ENCODE assay signal across 17 cellular contexts in the genomic region with DNA sequence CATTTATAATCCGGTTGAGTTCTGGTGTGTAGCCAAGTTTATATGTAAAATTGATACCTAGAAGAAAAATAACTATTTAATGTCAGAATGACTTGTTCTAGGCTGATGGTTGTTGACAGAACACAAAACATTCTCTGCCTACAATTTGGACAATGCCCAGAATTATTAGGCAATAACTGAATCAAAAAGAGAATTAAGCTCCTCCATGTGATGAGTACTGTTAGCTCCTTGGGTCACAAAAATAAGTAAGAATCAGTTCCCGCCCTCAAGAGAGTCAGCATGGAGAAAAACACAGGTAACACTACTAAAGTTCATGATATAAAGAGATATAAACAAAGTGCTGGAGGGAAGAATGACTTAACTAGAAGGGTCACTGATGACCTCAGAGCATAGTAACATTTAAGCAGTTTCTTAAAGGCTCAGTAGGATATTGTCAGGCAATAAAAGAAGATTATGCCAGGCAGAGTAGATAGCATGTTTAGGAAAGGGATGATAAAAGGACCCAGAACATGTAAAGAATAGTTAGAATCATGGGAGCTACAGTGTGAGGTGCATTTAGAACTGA.
"Had no signal": no experiment of that assay in that cellular context is flagged by ENCODE, and none has a peak within 500 bp of the region (broad histone marks: within the 10 kb centered on the region; RNA-seq: fewer than 3 reads in every experiment).

No MANE protein-coding gene starts in this region.

- H3K36me3 Mint-ChIP-seq: activated naive CD4-positive, alpha-beta T cell treated with anti-CD3 and anti-CD28 coated beads, Interleukin-2, amount 50 U/mL, for 72 hours; immature natural killer cell; neural progenitor cell had no signal

- H3K4me3 Mint-ChIP-seq: activated CD4-positive, alpha-beta memory T cell treated with anti-CD3 and anti-CD28 coated beads, Interleukin-2, amount 10 ng/mL, durations not matched to agents 7 days and 5 days; activated T-cell treated with anti-CD3 and anti-CD28 coated beads, Interleukin-2, amount 50 U/mL, for 4 hours; effector memory CD8-positive, alpha-beta T cell; immature natural killer cell; neural progenitor cell; stimulated activated naive CD8-positive, alpha-beta T cell treated with anti-CD3 and anti-CD28 coated beads, Interleukin-15, amount 100 ng/mL, for 72 hours; type B pancreatic cell had no signal

- H3K27ac Mint-ChIP-seq: activated CD4-positive, alpha-beta memory T cell treated with anti-CD3 and anti-CD28 coated beads, Interleukin-2, amount 10 ng/mL, durations not matched to agents 7 days and 5 days; activated naive CD4-positive, alpha-beta T cell treated with anti-CD3 and anti-CD28 coated beads, Interleukin-2, amount 50 U/mL, for 72 hours; effector memory CD8-positive, alpha-beta T cell; immature natural killer cell; neural progenitor cell; stimulated activated naive CD8-positive, alpha-beta T cell treated with anti-CD3 and anti-CD28 coated beads, Interleukin-15, amount 100 ng/mL, for 72 hours; type B pancreatic cell had no signal

- H3K9me3 ChIP-seq: body of pancreas, heart left ventricle, ovary had no signal

- H3K4me3 ChIP-seq: body of pancreas, heart left ventricle, neural progenitor cell, ovary had no signal

- H3K27me3 ChIP-seq: body of pancreas, heart left ventricle, neural progenitor cell, ovary had no signal

- H3K4me1 Mint-ChIP-seq: activated CD4-positive, alpha-beta memory T cell treated with anti-CD3 and anti-CD28 coated beads, Interleukin-2, amount 10 ng/mL, durations not matched to agents 7 days and 5 days; immature natural killer cell; stimulated activated naive CD8-positive, alpha-beta T cell treated with anti-CD3 and anti-CD28 coated beads, Interleukin-15, amount 100 ng/mL, for 72 hours had no signal

- H2AFZ ChIP-seq: neural progenitor cell had no signal

- H3K4me1 ChIP-seq: body of pancreas, neural progenitor cell had no signal

- DNase-seq: activated CD4-positive, alpha-beta memory T cell treated with anti-CD3 and anti-CD28 coated beads, Interleukin-2, amount 10 ng/mL, durations not matched to agents 7 days and 5 days; activated CD4-positive, alpha-beta T cell treated with anti-CD3 and anti-CD28 coated beads for 1 hour; activated effector memory CD4-positive, alpha-beta T cell treated with Interleukin-2 at 50 U/mL for 16 hours; activated T-cell treated with anti-CD3 and anti-CD28 coated beads, Interleukin-2, amount 50 U/mL, for 4 hours; amygdala; body of pancreas; effector memory CD8-positive, alpha-beta T cell; heart left ventricle; immature natural killer cell; ovary; stimulated activated CD4-positive, alpha-beta T cell treated with anti-CD3 and anti-CD28 coated beads, Interleukin-1b, Interleukin-23, amount 100 ng/mL, for 48 hours; stimulated activated naive CD8-positive, alpha-beta T cell treated with anti-CD3 and anti-CD28 coated beads, Interleukin-15, amount 100 ng/mL, for 72 hours had no signal

- H3K36me3 ChIP-seq: heart left ventricle, neural progenitor cell, ovary had no signal

- H3K9ac ChIP-seq: neural progenitor cell had no signal

- H3K27me3 Mint-ChIP-seq: effector memory CD8-positive, alpha-beta T cell had no signal

- H3K9me3 Mint-ChIP-seq: activated CD4-positive, alpha-beta memory T cell treated with anti-CD3 and anti-CD28 coated beads, Interleukin-2, amount 10 ng/mL, durations not matched to agents 7 days and 5 days; activated naive CD4-positive, alpha-beta T cell treated with anti-CD3 and anti-CD28 coated beads, Interleukin-2, amount 50 U/mL, for 72 hours; activated T-cell treated with anti-CD3 and anti-CD28 coated beads, Interleukin-2, amount 50 U/mL, for 4 hours; stimulated activated naive CD8-positive, alpha-beta T cell treated with anti-CD3 and anti-CD28 coated beads, Interleukin-15, amount 100 ng/mL, for 72 hours; type B pancreatic cell had no signal

- H3K27ac ChIP-seq: body of pancreas, epithelial cell of prostate, heart left ventricle, neural progenitor cell, ovary, VCaP had no signal

- H3K4me2 ChIP-seq: neural progenitor cell had no signal
